Comparison of ENCODE assay signal across 8 cellular contexts in the genomic region with DNA sequence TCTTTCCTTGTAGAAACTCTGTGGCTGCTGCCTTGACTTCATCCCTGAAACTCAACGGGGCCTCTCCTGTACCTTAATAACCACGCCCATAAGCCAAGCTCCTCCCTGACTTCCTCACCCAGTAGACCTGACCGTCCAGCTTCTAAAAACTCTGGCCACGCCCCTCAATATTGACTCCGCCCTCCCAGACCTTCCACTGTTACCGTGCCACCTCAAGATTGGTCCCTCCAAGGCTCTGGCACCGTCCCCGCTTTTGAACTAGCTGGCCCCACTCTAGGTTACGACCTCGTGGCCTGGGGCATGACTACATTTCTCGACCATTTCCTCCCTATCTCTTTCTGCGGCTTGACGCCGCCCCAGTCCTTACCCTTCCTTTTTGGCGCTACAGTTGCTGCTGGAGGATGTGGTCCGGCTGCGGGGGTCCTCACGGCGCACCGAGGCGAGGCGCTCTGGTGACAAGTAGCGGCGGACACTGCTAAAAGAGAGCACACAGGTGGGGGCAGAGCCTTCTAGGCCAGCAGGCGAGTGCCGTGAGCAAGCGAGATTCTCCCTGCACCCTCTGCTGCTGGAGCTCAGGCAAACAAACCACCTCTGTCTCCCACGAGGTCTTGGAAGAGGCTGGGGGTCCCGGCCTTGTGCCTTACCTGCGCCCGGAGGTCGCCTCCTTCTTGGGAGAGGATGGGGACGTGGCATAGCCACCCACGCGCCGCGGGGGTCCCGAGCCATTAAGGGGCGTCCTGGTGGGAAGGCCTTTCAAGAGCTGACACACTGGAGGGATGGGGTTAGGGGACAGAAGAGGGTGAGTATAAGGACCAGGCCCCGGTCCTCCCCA. TPM values are rescaled to one million over a fixed set of nuclear protein-coding genes. Genes with fewer than 3 reads are reported as not detected.
DNase-seq lines count a peak whose midpoint lies in the region; ATAC-seq and TF ChIP-seq lines count a peak whose summit lies in the region.

No MANE protein-coding gene starts in this region.

- H3K4me2 ChIP-seq in parathyroid adenoma (ENCODE audit: low read length): peak overlapping the region; percentile 75

- peaks cover 8% of the 10 kb centered on the region for H3K36me3 Mint-ChIP-seq in glutamatergic neuron (ENCODE audit: unreplicated experiment)

- H3K36me3 ChIP-seq in parathyroid adenoma (ENCODE audit: control insufficient read depth, insufficient read depth, low read length) (no peaks in the 10 kb centered on the region), uterus (no peaks in the 10 kb centered on the region)

- TF ChIP-seq POLR2A in uterus (IDR thresholded peaks at IDR 0.05): no peak

- intact Hi-C loops in uterus (cut with DNase I; ENCODE audit: low total_unique reads): loop anchor here (5.0 kb wide), 2 partner anchors 39 to 119 kb away; a partner anchor contains a TSS

- ATAC-seq in GM21515 (IDR thresholded peaks at IDR 0.05; ENCODE audit: unreplicated experiment): peak; percentile 27

- H3K27ac Mint-ChIP-seq in glutamatergic neuron (ENCODE audit: unreplicated experiment): peak overlapping the region; percentile 10

- H3K9ac ChIP-seq in parathyroid adenoma: no peak overlapping the region

- in situ Hi-C loops in Caki2 (cut with HindIII; ENCODE audit: low pct_unique_long_range_greater_than_20kb, low sequenced_read_pairs): no loop called here
- in situ Hi-C loops in KBM-7 (cut with MboI; ENCODE audit: low pct_unique_long_range_greater_than_20kb, low sequenced_read_pairs): no loop called here

- peak overlapping the region; percentile 38 for H3K4me3 ChIP-seq in parathyroid adenoma (ENCODE audit: low read depth, low read length)
- peak overlapping the region; percentile 13 to 22 for H3K4me3 ChIP-seq in uterus

- peaks cover 7% of the 10 kb centered on the region for H3K9me3 Mint-ChIP-seq in glutamatergic neuron (ENCODE audit: unreplicated experiment)

- TF ChIP-seq CTCF in glutamatergic neuron (IDR thresholded peaks at IDR 0.05; ENCODE audit: partially characterized antibody, unreplicated experiment): no peak
- no peak for TF ChIP-seq CTCF in parathyroid adenoma (IDR thresholded peaks at IDR 0.05)
- TF ChIP-seq CTCF in uterus (IDR thresholded peaks at IDR 0.05): no peak

- H3K27ac ChIP-seq in parathyroid adenoma (peak overlapping the region; percentile 65), uterus (peak overlapping the region; percentile 70 to 72)

- H3K4me3 Mint-ChIP-seq in glutamatergic neuron (ENCODE audit: unreplicated experiment): peak overlapping the region; percentile 86

- H2AFZ ChIP-seq in parathyroid adenoma: peak overlapping the region; percentile 87

- H3K4me1 ChIP-seq in parathyroid adenoma: peaks cover 28% of the 10 kb centered on the region
- peaks cover 0 to 8% of the 10 kb centered on the region in 2 donors for H3K4me1 ChIP-seq in uterus

- H3K9me3 ChIP-seq in parathyroid adenoma (ENCODE audit: control insufficient read depth, low read length) (no peaks in the 10 kb centered on the region), uterus (no peaks in the 10 kb centered on the region)

- H3K79me2 ChIP-seq in parathyroid adenoma: no peaks in the 10 kb centered on the region

- peak; percentile 98 for DNase-seq in Caki2 (ENCODE audit: low read depth)
- peak; percentile 97 for DNase-seq in KBM-7
- peak; percentile 92 to 94 for DNase-seq in SHP77 (lab: John Stamatoyannopoulos, UW)
- peak; percentile 52 for DNase-seq in activated gamma-delta T cell treated with anti-CD3 and anti-CD28 coated beads, Interleukin-2, amount 50 U/mL, for 16 hours (ENCODE audit: low read depth)
- peak; percentile 58 for DNase-seq in glutamatergic neuron
- DNase-seq in uterus: peak; percentile 57 to 72

- H3K27me3 ChIP-seq in parathyroid adenoma (ENCODE audit: control insufficient read depth, insufficient read depth, low read length) (no peaks in the 10 kb centered on the region), uterus (peaks cover 0 to 6% of the 10 kb centered on the region in 2 donors)

- H3K4me1 Mint-ChIP-seq in glutamatergic neuron (ENCODE audit: low read depth, unreplicated experiment): peaks cover 16% of the 10 kb centered on the region

- peaks cover 7% of the 10 kb centered on the region for H3K27me3 Mint-ChIP-seq in glutamatergic neuron (ENCODE audit: unreplicated experiment)

RNA-seq across cellular contexts. Expression of a gene that starts 2.3 kb away (rescaled TPM):
- 36.2 and 59.8 TPM in 2 replicates for total RNA-seq in Caki2 (2014; rRNA removed; shearing (Covaris generic); ENCODE audit: low replicate concordance)
- total RNA-seq in glutamatergic neuron (ENCODE audit: unreplicated experiment) (53.2 TPM), uterus (10 to 100 TPM in 2 of 4 donors, 1 to 10 TPM in 2; 1.2 to 18.4 (median 11.6) TPM)

RNA-seq across cellular contexts. Expression of a gene that starts 26.5 kb away (rescaled TPM):
- total RNA-seq in Caki2 (2014; rRNA removed; shearing (Covaris generic); ENCODE audit: low replicate concordance): 0.44 TPM in 1 of 2 replicates, not detected in the other
- total RNA-seq in glutamatergic neuron (ENCODE audit: unreplicated experiment) (36.4 TPM), uterus (under 1 TPM in 1 of 4 donors, not detected in 3; 0.98 TPM)

RNA-seq across cellular contexts. Expression of a gene that starts 39.5 kb away (rescaled TPM):
- not detected in 2 replicates for total RNA-seq in Caki2 (2014; rRNA removed; shearing (Covaris generic); ENCODE audit: low replicate concordance)
- total RNA-seq in glutamatergic neuron (ENCODE audit: unreplicated experiment) (not detected), uterus (10 to 100 TPM in 1 of 4 donors, 1 to 10 TPM in 2, under 1 TPM in 1; 0.62 to 13.5 (median 6.6) TPM)

RNA-seq across cellular contexts. Expression of a gene that starts 50.3 kb away (rescaled TPM):
- total RNA-seq in Caki2 (2014; rRNA removed; shearing (Covaris generic); ENCODE audit: low replicate concordance): 578 and 718 TPM in 2 replicates
- total RNA-seq in glutamatergic neuron (ENCODE audit: unreplicated experiment) (264 TPM), uterus (100 to 1,000 TPM in 3 of 4 donors, 10 to 100 TPM in 1; 96.0 to 386 (median 310) TPM)

RNA-seq across cellular contexts. Expression of a gene that starts 51.0 kb away (rescaled TPM):
- total RNA-seq in Caki2 (2014; rRNA removed; shearing (Covaris generic); ENCODE audit: low replicate concordance): 31.2 and 35.6 TPM in 2 replicates
- total RNA-seq in glutamatergic neuron (ENCODE audit: unreplicated experiment): 2.6 TPM
- total RNA-seq in uterus: 10 to 100 TPM in 1 of 4 donors, 1 to 10 TPM in 2, not detected in 1; 6.5 to 18.2 (median 9.5) TPM

Comparison
In these comparisons a context has a peak if more than half of its experiments do, and no peak if none do; other contexts are left out.
1. Peak in every context shown above with its lines: DNase-seq, ATAC-seq, H3K4me3 ChIP-seq and H3K27ac ChIP-seq.
2. RNA of a gene that starts 26.5 kb away (total RNA-seq): 36.4 TPM in glutamatergic neuron (single experiment); 0.44 TPM in Caki2 and 0.98 TPM in uterus; every median in the first group is over 10 times any median in the second.